ENCODE assay signal across 39 cellular contexts in genomic region chr3:113461488-113461887, GRCh38.
"Had no signal": no experiment of that assay in that cellular context is flagged by ENCODE, and none has a peak within 500 bp of the region (broad histone marks: within the 10 kb centered on the region; RNA-seq: fewer than 3 reads in every experiment).

No MANE protein-coding gene starts in this region.

- H3K27me3 ChIP-seq: adrenal gland, ascending aorta, body of pancreas, brain microvascular endothelial cell, breast epithelium, cardiac muscle cell had no signal

- H3K27ac Mint-ChIP-seq: activated naive CD4-positive, alpha-beta T cell treated with anti-CD3 and anti-CD28 coated beads for 36 hours; activated naive CD4-positive, alpha-beta T cell treated with anti-CD3 and anti-CD28 coated beads, Interleukin-2, amount 10 ng/mL, durations not matched to agents 7 days and 5 days; activated naive CD4-positive, alpha-beta T cell treated with anti-CD3 and anti-CD28 coated beads, Interleukin-2, amount 50 U/mL, for 24 hours; activated naive CD4-positive, alpha-beta T cell treated with anti-CD3 and anti-CD28 coated beads, Interleukin-2, amount 50 U/mL, for 72 hours; activated naive CD8-positive, alpha-beta T cell; activated naive CD8-positive, alpha-beta T cell treated with anti-CD3 and anti-CD28 coated beads for 36 hours; activated naive CD8-positive, alpha-beta T cell treated with anti-CD3 and anti-CD28 coated beads, Interleukin-2, amount 10 ng/mL, durations not matched to agents 7 days and 5 days; activated naive CD8-positive, alpha-beta T cell treated with anti-CD3 and anti-CD28 coated beads, Interleukin-2, amount 50 U/mL, for 24 hours; activated T-cell treated with anti-CD3 and anti-CD28 coated beads, Interleukin-2, amount 50 U/mL, for 24 hours; activated T-cell treated with anti-CD3 and anti-CD28 coated beads, Interleukin-2, amount 50 U/mL, for 72 hours; activated T-helper 1 cell treated with anti-CD3 and anti-CD28 coated beads, Interleukin-12 subunit alpha, Interleukin-12 subunit beta, Interleukin-2, Interleukin-4 antibody, amounts not matched to agents 30 ng/mL and 10 ng/mL and 1 ng/mL, durations not matched to agents 14 hours and 24 hours and 36 hours; activated T-helper 17 cell treated with anti-CD3 and anti-CD28 coated beads, Interleukin-2, amount 50 U/mL, for 72 hours; activated T-helper 2 cell treated with anti-CD3 and anti-CD28 coated beads, Interferon-gamma antibody, Interleukin-2, Interleukin-4, amounts not matched to agents 10 μg/mL and 5 μg/mL and 100 μg/mL, durations not matched to agents 14 hours and 24 hours and 36 hours; brain had no signal

- ATAC-seq: activated naive CD4-positive, alpha-beta T cell treated with anti-CD3 and anti-CD28 coated beads, Interleukin-2, amount 50 U/mL, for 72 hours; activated naive CD8-positive, alpha-beta T cell treated with anti-CD3 and anti-CD28 coated beads, Interleukin-2, amount 50 U/mL, for 24 hours; activated T-cell treated with anti-CD3 and anti-CD28 coated beads, Interleukin-2, amount 50 U/mL, for 4 hours; activated T-cell treated with anti-CD3 and anti-CD28 coated beads, Interleukin-2, amount 50 U/mL, for 72 hours; activated T-helper 17 cell treated with anti-CD3 and anti-CD28 coated beads, Interleukin-2, amount 50 U/mL, for 72 hours; body of pancreas had no signal

- H3K36me3 ChIP-seq: breast epithelium had no signal

- H3K27ac ChIP-seq: adrenal gland, ascending aorta, body of pancreas, brain microvascular endothelial cell, breast epithelium, cardiac muscle cell had no signal

- H3K4me1 Mint-ChIP-seq: activated naive CD4-positive, alpha-beta T cell treated with anti-CD3 and anti-CD28 coated beads, Interleukin-2, amount 10 ng/mL, durations not matched to agents 7 days and 5 days; activated naive CD4-positive, alpha-beta T cell treated with anti-CD3 and anti-CD28 coated beads, Interleukin-2, amount 50 U/mL, for 24 hours; activated naive CD8-positive, alpha-beta T cell treated with anti-CD3 and anti-CD28 coated beads for 36 hours; activated naive CD8-positive, alpha-beta T cell treated with anti-CD3 and anti-CD28 coated beads, Interleukin-2, amount 10 ng/mL, durations not matched to agents 7 days and 5 days; activated naive CD8-positive, alpha-beta T cell treated with anti-CD3 and anti-CD28 coated beads, Interleukin-2, amount 50 U/mL, for 24 hours; activated T-helper 17 cell treated with anti-CD3 and anti-CD28 coated beads, Interleukin-2, amount 50 U/mL, for 72 hours; brain; central memory CD8-positive, alpha-beta T cell had no signal

- H3K4me3 ChIP-seq: adrenal gland, ascending aorta, body of pancreas, breast epithelium, cardiac muscle cell had no signal

- DNase-seq: activated effector memory CD4-positive, alpha-beta T cell treated with anti-CD3 and anti-CD28 coated beads, Interleukin-2, amount 50 U/mL, for 16 hours; activated effector memory CD4-positive, alpha-beta T cell treated with Interleukin-2 at 50 U/mL for 16 hours; activated gamma-delta T cell; activated gamma-delta T cell treated with Interleukin-2 at 50 U/mL for 16 hours; activated naive CD4-positive, alpha-beta T cell; activated naive CD4-positive, alpha-beta T cell treated with anti-CD3 and anti-CD28 coated beads for 36 hours; activated naive CD4-positive, alpha-beta T cell treated with anti-CD3 and anti-CD28 coated beads, Interleukin-2, amount 10 ng/mL, durations not matched to agents 7 days and 5 days; activated naive CD4-positive, alpha-beta T cell treated with anti-CD3 and anti-CD28 coated beads, Interleukin-2, amount 50 U/mL, for 16 hours; activated naive CD4-positive, alpha-beta T cell treated with Interleukin-2 at 50 U/mL for 16 hours; activated naive CD8-positive, alpha-beta T cell treated with anti-CD3 and anti-CD28 coated beads for 36 hours; activated naive CD8-positive, alpha-beta T cell treated with anti-CD3 and anti-CD28 coated beads, Interleukin-2, amount 10 ng/mL, durations not matched to agents 7 days and 5 days; activated naive CD8-positive, alpha-beta T cell treated with anti-CD3 and anti-CD28 coated beads, Interleukin-2, amount 50 U/mL, for 24 hours; activated T-cell treated with anti-CD3 and anti-CD28 coated beads, Interleukin-2, amount 50 U/mL, for 24 hours; activated T-cell treated with anti-CD3 and anti-CD28 coated beads, Interleukin-2, amount 50 U/mL, for 4 hours; activated T-cell treated with anti-CD3 and anti-CD28 coated beads, Interleukin-2, amount 50 U/mL, for 48 hours; activated T-cell treated with anti-CD3 and anti-CD28 coated beads, Interleukin-2, amount 50 U/mL, for 72 hours; adrenal gland; amniotic stem cell; amygdala; anterior cingulate cortex; aorta; body of pancreas; brain microvascular endothelial cell; caudate nucleus; central memory CD4-positive, alpha-beta T cell; cerebellar nuclear complex had no signal

- H3K9me3 ChIP-seq: adrenal gland, ascending aorta, body of pancreas, breast epithelium had no signal

- H3K27me3 Mint-ChIP-seq: activated naive CD4-positive, alpha-beta T cell treated with anti-CD3 and anti-CD28 coated beads, Interleukin-2, amount 10 ng/mL, durations not matched to agents 7 days and 5 days; activated naive CD4-positive, alpha-beta T cell treated with anti-CD3 and anti-CD28 coated beads, Interleukin-2, amount 50 U/mL, for 24 hours; activated naive CD8-positive, alpha-beta T cell; activated naive CD8-positive, alpha-beta T cell treated with anti-CD3 and anti-CD28 coated beads for 36 hours; activated naive CD8-positive, alpha-beta T cell treated with anti-CD3 and anti-CD28 coated beads, Interleukin-2, amount 10 ng/mL, durations not matched to agents 7 days and 5 days; activated naive CD8-positive, alpha-beta T cell treated with anti-CD3 and anti-CD28 coated beads, Interleukin-2, amount 50 U/mL, for 24 hours; activated T-cell treated with anti-CD3 and anti-CD28 coated beads, Interleukin-2, amount 50 U/mL, for 24 hours; activated T-helper 17 cell treated with anti-CD3 and anti-CD28 coated beads, Interleukin-2, amount 50 U/mL, for 72 hours; brain; central memory CD8-positive, alpha-beta T cell had no signal

- FAIRE-seq: astrocyte, bronchial epithelial cell had no signal

- H3K4me1 ChIP-seq: adrenal gland, ascending aorta, body of pancreas, breast epithelium had no signal

- H3K4me3 Mint-ChIP-seq: activated naive CD4-positive, alpha-beta T cell treated with anti-CD3 and anti-CD28 coated beads for 36 hours; activated naive CD4-positive, alpha-beta T cell treated with anti-CD3 and anti-CD28 coated beads, Interleukin-2, amount 10 ng/mL, durations not matched to agents 7 days and 5 days; activated naive CD4-positive, alpha-beta T cell treated with anti-CD3 and anti-CD28 coated beads, Interleukin-2, amount 50 U/mL, for 24 hours; activated naive CD8-positive, alpha-beta T cell; activated naive CD8-positive, alpha-beta T cell treated with anti-CD3 and anti-CD28 coated beads for 36 hours; activated naive CD8-positive, alpha-beta T cell treated with anti-CD3 and anti-CD28 coated beads, Interleukin-2, amount 10 ng/mL, durations not matched to agents 7 days and 5 days; activated naive CD8-positive, alpha-beta T cell treated with anti-CD3 and anti-CD28 coated beads, Interleukin-2, amount 50 U/mL, for 24 hours; activated T-cell treated with anti-CD3 and anti-CD28 coated beads, Interleukin-2, amount 50 U/mL, for 24 hours; activated T-cell treated with anti-CD3 and anti-CD28 coated beads, Interleukin-2, amount 50 U/mL, for 4 hours; activated T-cell treated with anti-CD3 and anti-CD28 coated beads, Interleukin-2, amount 50 U/mL, for 72 hours; activated T-helper 1 cell treated with anti-CD3 and anti-CD28 coated beads, Interleukin-12 subunit alpha, Interleukin-12 subunit beta, Interleukin-2, Interleukin-4 antibody, amounts not matched to agents 30 ng/mL and 10 ng/mL and 1 ng/mL, durations not matched to agents 14 hours and 24 hours and 36 hours; activated T-helper 17 cell treated with anti-CD3 and anti-CD28 coated beads, Interleukin-2, amount 50 U/mL, for 72 hours; brain; central memory CD8-positive, alpha-beta T cell had no signal
